Comparison of ENCODE assay signal across 28 cellular contexts in the genomic region with DNA sequence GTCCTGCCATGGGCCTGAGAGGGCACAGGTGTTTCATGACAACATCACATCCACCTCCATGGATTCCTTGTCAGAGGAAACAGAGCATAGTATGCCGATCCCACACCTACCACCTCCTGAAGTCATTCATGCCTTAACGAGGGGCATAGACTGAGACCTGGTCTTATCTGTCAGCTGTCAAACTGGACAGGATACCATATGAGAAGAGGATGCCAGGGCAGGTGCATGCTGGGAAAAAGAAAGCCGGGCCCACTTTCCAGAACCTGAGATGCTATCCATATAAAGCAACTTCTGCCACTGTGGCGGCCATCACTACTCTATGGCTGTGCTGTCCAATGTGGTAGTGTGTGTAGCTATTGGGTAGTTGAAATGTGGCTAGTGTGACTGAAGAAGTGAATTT.
"Had no signal": no experiment of that assay in that cellular context is flagged by ENCODE, and none has a peak within 500 bp of the region (broad histone marks: within the 10 kb centered on the region; RNA-seq: fewer than 3 reads in every experiment).

No MANE protein-coding gene starts in this region.

- H3K4me1 ChIP-seq: stomach, suprapubic skin, tibial nerve, transverse colon, upper lobe of left lung, upper lobe of right lung, uterus had no signal

- FAIRE-seq: urothelium cell line had no signal

- H3K4me1 Mint-ChIP-seq: stimulated activated effector memory CD8-positive, alpha-beta T cell treated with anti-CD3 and anti-CD28 coated beads, Interleukin-12 subunit alpha, Interleukin-12 subunit beta, amount 100 ng/mL, for 72 hours; stimulated activated memory B cell treated with anti-CD40 and anti-IgM and Interleukin-4, amounts not matched to agents 10 μg/mL and 1 μg/mL and 100 μg/mL, for 72 hours; stimulated activated naive CD8-positive, alpha-beta T cell treated with anti-CD3 and anti-CD28 coated beads, Interleukin-15, amount 100 ng/mL, for 72 hours had no signal

- H3K9me3 Mint-ChIP-seq: stimulated activated effector memory CD8-positive, alpha-beta T cell treated with anti-CD3 and anti-CD28 coated beads, Interleukin-12 subunit alpha, Interleukin-12 subunit beta, amount 100 ng/mL, for 72 hours; stimulated activated memory B cell treated with anti-CD40 and anti-IgM and Interleukin-4, amounts not matched to agents 10 μg/mL and 1 μg/mL and 100 μg/mL, for 72 hours; stimulated activated naive B cell treated with anti-CD40 and anti-IgM and Interleukin-4, amounts not matched to agents 10 μg/mL and 1 μg/mL and 100 μg/mL, for 72 hours; stimulated activated naive CD8-positive, alpha-beta T cell treated with anti-CD3 and anti-CD28 coated beads, Interleukin-15, amount 100 ng/mL, for 72 hours; stimulated activated naive CD8-positive, alpha-beta T cell treated with anti-CD3 and anti-CD28 coated beads, Interleukin-15, Interleukin-2, amounts not matched to agents 100 ng/mL and 50 ng/mL, for 24 hours; type B pancreatic cell had no signal

- H3K27me3 Mint-ChIP-seq: stimulated activated memory B cell treated with anti-CD40 and anti-IgM and Interleukin-4, amounts not matched to agents 10 μg/mL and 1 μg/mL and 100 μg/mL, for 72 hours; stimulated activated naive B cell treated with anti-CD40 and anti-IgM and Interleukin-4, amounts not matched to agents 10 μg/mL and 1 μg/mL and 100 μg/mL, for 72 hours; stimulated activated naive CD8-positive, alpha-beta T cell treated with anti-CD3 and anti-CD28 coated beads, Interleukin-15, amount 100 ng/mL, for 72 hours; stimulated activated naive CD8-positive, alpha-beta T cell treated with anti-CD3 and anti-CD28 coated beads, Interleukin-15, Interleukin-2, amounts not matched to agents 100 ng/mL and 50 ng/mL, for 24 hours had no signal

- H3K4me3 Mint-ChIP-seq: stimulated activated effector memory CD8-positive, alpha-beta T cell treated with anti-CD3 and anti-CD28 coated beads, Interleukin-12 subunit alpha, Interleukin-12 subunit beta, amount 100 ng/mL, for 72 hours; stimulated activated memory B cell treated with anti-CD40 and anti-IgM and Interleukin-4, amounts not matched to agents 10 μg/mL and 1 μg/mL and 100 μg/mL, for 72 hours; stimulated activated naive B cell treated with anti-CD40 and anti-IgM and Interleukin-4, amounts not matched to agents 10 μg/mL and 1 μg/mL and 100 μg/mL, for 72 hours; stimulated activated naive CD8-positive, alpha-beta T cell treated with anti-CD3 and anti-CD28 coated beads, Interleukin-15, amount 100 ng/mL, for 72 hours; stimulated activated naive CD8-positive, alpha-beta T cell treated with anti-CD3 and anti-CD28 coated beads, Interleukin-15, Interleukin-2, amounts not matched to agents 100 ng/mL and 50 ng/mL, for 24 hours; type B pancreatic cell had no signal

- ATAC-seq: stimulated activated effector memory CD8-positive, alpha-beta T cell treated with anti-CD3 and anti-CD28 coated beads, Interleukin-12 subunit alpha, Interleukin-12 subunit beta, amount 100 ng/mL, for 72 hours; stimulated activated memory B cell treated with anti-CD40 and anti-IgM and Interleukin-4, amounts not matched to agents 10 μg/mL and 1 μg/mL and 100 μg/mL, for 72 hours; stimulated activated naive B cell treated with anti-CD40 and anti-IgM and Interleukin-4, amounts not matched to agents 10 μg/mL and 1 μg/mL and 100 μg/mL, for 72 hours; stimulated activated naive CD8-positive, alpha-beta T cell treated with anti-CD3 and anti-CD28 coated beads, Interleukin-15, amount 100 ng/mL, for 72 hours; stimulated activated naive CD8-positive, alpha-beta T cell treated with anti-CD3 and anti-CD28 coated beads, Interleukin-15, Interleukin-2, amounts not matched to agents 100 U/mL and 50 U/mL, for 24 hours; upper lobe of right lung had no signal

- H3K27ac Mint-ChIP-seq: stimulated activated effector memory CD8-positive, alpha-beta T cell treated with anti-CD3 and anti-CD28 coated beads, Interleukin-12 subunit alpha, Interleukin-12 subunit beta, amount 100 ng/mL, for 72 hours; stimulated activated memory B cell treated with anti-CD40 and anti-IgM and Interleukin-4, amounts not matched to agents 10 μg/mL and 1 μg/mL and 100 μg/mL, for 72 hours; stimulated activated naive B cell treated with anti-CD40 and anti-IgM and Interleukin-4, amounts not matched to agents 10 μg/mL and 1 μg/mL and 100 μg/mL, for 72 hours; stimulated activated naive CD8-positive, alpha-beta T cell treated with anti-CD3 and anti-CD28 coated beads, Interleukin-15, amount 100 ng/mL, for 72 hours; stimulated activated naive CD8-positive, alpha-beta T cell treated with anti-CD3 and anti-CD28 coated beads, Interleukin-15, Interleukin-2, amounts not matched to agents 100 ng/mL and 50 ng/mL, for 24 hours; type B pancreatic cell had no signal

- H3K36me3 ChIP-seq: stomach, suprapubic skin, thoracic aorta, thyroid gland, tibial artery, tibial nerve, transverse colon, upper lobe of left lung, upper lobe of right lung, uterus, vagina had no signal

- H3K9me3 ChIP-seq: stomach, suprapubic skin, testis, thoracic aorta, thyroid gland, tibial artery, tibial nerve, transverse colon, upper lobe of left lung, upper lobe of right lung, uterus, vagina had no signal

- H3K36me3 Mint-ChIP-seq: stimulated activated effector memory CD8-positive, alpha-beta T cell treated with anti-CD3 and anti-CD28 coated beads, Interleukin-12 subunit alpha, Interleukin-12 subunit beta, amount 100 ng/mL, for 72 hours; stimulated activated memory B cell treated with anti-CD40 and anti-IgM and Interleukin-4, amounts not matched to agents 10 μg/mL and 1 μg/mL and 100 μg/mL, for 72 hours; stimulated activated naive B cell treated with anti-CD40 and anti-IgM and Interleukin-4, amounts not matched to agents 10 μg/mL and 1 μg/mL and 100 μg/mL, for 72 hours; type B pancreatic cell had no signal

- H3K27me3 ChIP-seq: stomach, suprapubic skin, testis, thyroid gland, tibial artery, tibial nerve, transverse colon, upper lobe of left lung, upper lobe of right lung, uterus, vagina had no signal

- DNase-seq: stimulated activated CD4-positive, alpha-beta T cell treated with anti-CD3 and anti-CD28 coated beads, Interleukin-2, amount 100 ng/mL, for 48 hours; stimulated activated CD4-positive, alpha-beta T cell treated with anti-CD3 and anti-CD28 coated beads, Interleukin-4, amount 100 ng/mL, for 1 hour; stimulated activated CD4-positive, alpha-beta T cell treated with anti-CD3 and anti-CD28 coated beads, Interleukin-4, amount 100 ng/mL, for 24 hours; stimulated activated CD8-positive, alpha-beta memory T cell treated with anti-CD3 and anti-CD28 coated beads, Interleukin-4, amount 100 ng/mL, for 48 hours; stimulated activated naive B cell treated with anti-CD40 and anti-IgM and Interleukin-4, amounts not matched to agents 10 μg/mL and 1 μg/mL and 100 μg/mL, for 72 hours; stimulated activated naive CD4-positive, alpha-beta T cell; stimulated activated naive CD4-positive, alpha-beta T cell treated with Interleukin-2 at 50 U/mL for 16 hours; stimulated activated naive CD8-positive, alpha-beta T cell treated with anti-CD3 and anti-CD28 coated beads, Interleukin-15, amount 100 ng/mL, for 72 hours; stimulated activated naive CD8-positive, alpha-beta T cell treated with anti-CD3 and anti-CD28 coated beads, Interleukin-15, Interleukin-2, amounts not matched to agents 100 U/mL and 50 U/mL, for 24 hours; stomach; substantia nigra; testis; thyroid gland; tibial artery; transverse colon; trophoblast cell; upper lobe of left lung; upper lobe of right lung; uterus had no signal

- H3K27ac ChIP-seq: stomach, suprapubic skin, testis, thoracic aorta, thyroid gland, tibial artery, tibial nerve, transverse colon, upper lobe of left lung, upper lobe of right lung, uterus, vagina had no signal

- H3K4me3 ChIP-seq: stomach, suprapubic skin, testis, thoracic aorta, thyroid gland, tibial artery, tibial nerve, transverse colon, upper lobe of left lung, upper lobe of right lung, uterus, vagina had no signal
